ENCODE assay signal across 1 cellular context in the genomic region with DNA sequence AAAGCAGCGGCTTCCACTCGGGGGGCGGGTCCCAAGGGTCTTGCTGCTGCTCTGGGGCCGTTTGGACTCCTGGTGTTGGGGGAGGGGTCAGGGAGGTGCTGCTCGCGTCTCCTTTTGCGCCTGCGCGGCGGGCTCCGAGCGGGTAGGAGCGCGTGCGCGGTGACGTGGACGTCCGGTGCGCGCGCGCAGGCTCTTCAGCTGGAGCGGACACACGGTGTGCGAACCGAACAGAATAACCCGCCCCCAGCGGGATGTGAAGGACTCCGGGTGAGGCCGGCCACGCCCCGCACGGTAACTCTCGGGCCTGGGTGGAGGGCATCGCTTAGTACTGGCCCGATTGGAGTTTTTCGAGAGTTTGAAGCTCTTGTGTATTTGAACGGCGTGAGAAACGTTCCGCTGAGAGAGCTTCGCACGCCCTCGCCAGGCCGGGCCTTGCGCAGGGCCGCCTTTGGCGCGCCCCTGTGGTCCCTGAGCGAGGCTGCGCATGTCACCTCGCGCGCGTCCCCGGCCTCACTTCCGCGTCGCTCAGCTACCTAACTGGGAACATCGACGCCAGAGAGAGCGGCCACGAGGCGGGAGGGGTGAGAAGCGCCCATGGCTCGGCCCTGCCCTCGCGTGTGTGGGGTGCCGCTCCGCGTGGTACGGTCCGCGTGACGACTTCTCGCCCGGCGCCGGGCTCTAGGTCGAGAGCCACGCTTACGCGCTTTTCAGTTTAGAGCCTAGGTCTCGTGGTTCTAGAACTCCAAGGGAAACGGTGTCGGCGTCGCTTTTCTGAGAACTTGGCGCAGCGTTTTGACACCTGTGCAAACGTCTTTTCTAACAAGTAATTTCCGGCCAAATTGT.
A peak's percentile ranks its signal among the peaks of the same experiment; 100 is the strongest.
TF ChIP-seq lines count a peak whose summit lies in the region.

MGA (plus strand) TSS at position 171 of the 843 bp plus-strand sequence.

TF ChIP-seq in WTC11, 78 proteins besides CTCF, POLR2A, EP300 and RAD21 (continued from another document):
- TF ChIP-seq NFYB (CRISPR knock-in tag; conservative IDR thresholded peaks at IDR 0.05; ENCODE audit: low read depth) (0 out of 2 replicates have a peak, but pooled peaks have one; percentile 42), SMAD4 (CRISPR knock-in tag; IDR thresholded peaks at IDR 0.05) (no peak), GABPB1 (CRISPR knock-in tag; IDR thresholded peaks at IDR 0.05) (no peak; the same call in none of the 2 replicates), FOXJ3 (CRISPR knock-in tag; IDR thresholded peaks at IDR 0.05; ENCODE audit: borderline replicate concordance) (peak; percentile 23; the same call in 1 of the 2 replicates), NR1H2 (CRISPR knock-in tag; IDR thresholded peaks at IDR 0.05) (peak; percentile 88)
TF ChIP-seq in WTC11: peak in this region for 44.
